Comparison of ENCODE assay signal across 8 cellular contexts in the genomic region with DNA sequence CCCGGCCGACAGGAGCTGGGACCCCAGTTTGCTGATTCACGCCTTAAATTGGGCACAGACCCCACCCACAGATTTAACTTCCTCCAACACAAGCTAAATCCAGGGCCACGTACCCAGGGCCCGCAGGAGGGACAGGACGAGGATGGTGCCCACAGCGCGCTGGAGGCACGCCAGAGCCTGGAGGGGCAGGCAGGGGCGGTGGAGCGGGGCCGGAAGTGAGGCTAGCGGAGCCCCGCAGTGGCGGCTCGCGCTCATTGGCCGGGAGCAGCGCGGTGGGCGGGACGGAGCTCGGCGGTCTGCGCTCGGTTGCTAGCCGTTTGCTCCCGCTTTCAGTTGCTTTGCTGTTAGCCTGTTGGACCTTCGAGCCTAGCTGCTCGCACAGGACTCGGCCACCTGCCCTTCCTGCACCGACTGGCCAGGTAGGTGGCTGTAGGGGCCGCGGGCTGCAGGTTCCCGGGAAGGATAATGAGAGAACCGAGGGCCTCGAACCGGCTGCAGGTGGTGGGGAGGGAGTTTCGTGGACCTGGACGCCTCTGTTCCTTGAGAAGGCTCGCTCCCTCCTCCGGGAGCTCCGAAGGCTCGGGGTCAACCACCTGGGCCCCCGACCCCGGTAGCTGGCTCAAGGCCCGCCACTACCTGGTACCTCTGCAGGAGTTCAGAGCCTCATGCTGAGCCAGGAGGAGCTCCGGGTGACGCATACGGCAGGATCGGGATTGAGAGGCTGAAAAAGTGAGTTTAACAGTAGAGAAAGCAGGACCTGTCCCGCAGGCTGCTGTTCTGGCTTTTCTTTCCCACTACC. TPM values are rescaled to one million over a fixed set of nuclear protein-coding genes. Genes with fewer than 3 reads are reported as not detected.
A peak's percentile ranks its signal among the peaks of the same experiment; 100 is the strongest.
DNase-seq lines count a peak whose midpoint lies in the region; ATAC-seq and TF ChIP-seq lines count a peak whose summit lies in the region.

A gene (plus strand): TSS at position 332 of the 799 bp plus-strand sequence. CDS start 8,212 bp downstream, outside the sequence.

- H3K4me3 Mint-ChIP-seq in activated T-helper 17 cell treated with anti-CD3 and anti-CD28 coated beads, Interleukin-2, amount 50 U/mL, for 72 hours, result peak within 1 kb of the TSS; percentile 81
- peak within 1 kb of the TSS; percentile 96 for H3K4me3 Mint-ChIP-seq in natural killer cell

- H3K27ac Mint-ChIP-seq in activated T-helper 17 cell treated with anti-CD3 and anti-CD28 coated beads, Interleukin-2, amount 50 U/mL, for 72 hours, result peak within 1 kb of the TSS; percentile 83
- H3K27ac Mint-ChIP-seq in natural killer cell, result peak within 1 kb of the TSS; percentile 93 to 96

- no peaks in the 10 kb centered on the region for H4K20me1 ChIP-seq in fibroblast of lung (ENCODE audit: control insufficient read depth, extremely low read depth, insufficient read depth, low read length)

- H3K27me3 Mint-ChIP-seq in activated T-helper 17 cell treated with anti-CD3 and anti-CD28 coated beads, Interleukin-2, amount 50 U/mL, for 72 hours, result no peaks in the 10 kb centered on the region
- no peaks in the 10 kb centered on the region for H3K27me3 Mint-ChIP-seq in natural killer cell (ENCODE audit: low read depth in 2 of 2)

- H3K79me2 ChIP-seq in fibroblast of lung (ENCODE audit: control insufficient read depth, insufficient read depth, low read length), result peaks cover 2% of the 10 kb centered on the region

- peak within 1 kb of the TSS; percentile 88 for H2AFZ ChIP-seq in fibroblast of lung (ENCODE audit: low read length)

- H3K27ac ChIP-seq in RWPE2 (ENCODE audit: poor library complexity, severe bottlenecking) (peak within 1 kb of the TSS; percentile 42), fibroblast of lung (ENCODE audit: insufficient read depth, low read length) (peak within 1 kb of the TSS; percentile 65)

- H3K27me3 ChIP-seq in RWPE2 (ENCODE audit: insufficient read depth, poor library complexity, severe bottlenecking) (no peaks in the 10 kb centered on the region), fibroblast of lung (ENCODE audit: control insufficient read depth, insufficient read depth, low read length) (no peaks in the 10 kb centered on the region)

- H3K36me3 ChIP-seq in RWPE2 (ENCODE audit: low read depth), result no peaks in the 10 kb centered on the region
- no peaks in the 10 kb centered on the region for H3K36me3 ChIP-seq in fibroblast of lung (ENCODE audit: control insufficient read depth, insufficient read depth, low read length)

- H3K4me1 Mint-ChIP-seq in activated T-helper 17 cell treated with anti-CD3 and anti-CD28 coated beads, Interleukin-2, amount 50 U/mL, for 72 hours, result peaks cover 18% of the 10 kb centered on the region
- peaks cover 24 to 36% of the 10 kb centered on the region in 2 donors for H3K4me1 Mint-ChIP-seq in natural killer cell

- peak within 1 kb of the TSS; percentile 88 for H3K4me2 ChIP-seq in fibroblast of lung (ENCODE audit: extremely low read depth, insufficient read depth, low read length)

- TF ChIP-seq CTCF in RWPE2 (IDR thresholded peaks at IDR 0.05; ENCODE audit: poor library complexity, severe bottlenecking), result no peak
- no peak for TF ChIP-seq CTCF in fibroblast of lung (conservative IDR thresholded peaks at IDR 0.05 in 1 of 2, IDR thresholded peaks at IDR 0.05 in 1 of 2; ENCODE audit: low read depth in 1 of 2, low read length in 2 of 2)
- no peak for TF ChIP-seq CTCF in natural killer cell (IDR thresholded peaks at IDR 0.05)

- no peaks in the 10 kb centered on the region for H3K4me1 ChIP-seq in RWPE2 (ENCODE audit: insufficient read depth, poor library complexity, severe bottlenecking)
- peaks cover 6% of the 10 kb centered on the region for H3K4me1 ChIP-seq in fibroblast of lung (ENCODE audit: control insufficient read depth, extremely low read depth, insufficient read depth, low read length)

- no peaks in the 10 kb centered on the region for H3K9me3 Mint-ChIP-seq in activated T-helper 17 cell treated with anti-CD3 and anti-CD28 coated beads, Interleukin-2, amount 50 U/mL, for 72 hours
- no peaks in the 10 kb centered on the region for H3K9me3 Mint-ChIP-seq in natural killer cell

- intact Hi-C loops in natural killer cell (cut with micrococcal nuclease), result loop anchor here (1.0 kb wide), 1 partner anchor 19 kb away; no protein-coding TSS in a partner anchor

- H3K36me3 Mint-ChIP-seq in activated T-helper 17 cell treated with anti-CD3 and anti-CD28 coated beads, Interleukin-2, amount 50 U/mL, for 72 hours (ENCODE audit: low read depth), result peaks cover 25% of the 10 kb centered on the region
- H3K36me3 Mint-ChIP-seq in natural killer cell, result no peaks in the 10 kb centered on the region

- peak within 1 kb of the TSS; percentile 53 for H3K9ac ChIP-seq in fibroblast of lung (ENCODE audit: insufficient read depth, low read length)

- ATAC-seq in GM21737 (IDR thresholded peaks at IDR 0.05; ENCODE audit: unreplicated experiment) (peak; percentile 81), RWPE2 (ENCODE audit: low read depth) (peak; percentile 96), natural killer cell (peak; percentile 96 to 98 (median 98))
- ATAC-seq in activated T-helper 17 cell treated with anti-CD3 and anti-CD28 coated beads, Interleukin-2, amount 50 U/mL, for 72 hours (replicated peaks), result peak; percentile 97

- DNase-seq in DMS79 treated with DMSO at 0.1 percent for 48 hours (lab: John Stamatoyannopoulos, UW) (peak; percentile 61), Kasumi-1 (lab: John Stamatoyannopoulos, UW) (peak; percentile 88 to 90), RWPE2 (ENCODE audit: low spot score) (peak; percentile 85), fibroblast of lung (ENCODE audit: low read depth in 2 of 2) (peak; percentile 74 to 78), natural killer cell (peak; percentile 91)
- DNase-seq in stimulated activated naive CD4-positive, alpha-beta T cell (lab: John Stamatoyannopoulos, UW), result peak; percentile 83 to 91 (median 86)

- peak within 1 kb of the TSS; percentile 98 for H3K4me3 ChIP-seq in RWPE2 (ENCODE audit: severe bottlenecking)
- H3K4me3 ChIP-seq in fibroblast of lung (replicated peaks in 1 of 4; ENCODE audit: control extremely low read depth in 1 of 4, insufficient read depth in 1 of 4, low read depth in 3 of 4, low read length in 4 of 4), result peak within 1 kb of the TSS; percentile 62 to 99 (median 78)

- H3K9me3 ChIP-seq in RWPE2 (ENCODE audit: severe bottlenecking) (no peaks in the 10 kb centered on the region), fibroblast of lung (ENCODE audit: control insufficient read depth, insufficient read depth, low read depth, low read length) (no peaks in the 10 kb centered on the region)

RNA-seq across cellular contexts. Expression of the gene that starts here (rescaled TPM):
- 10 to 100 TPM; 21.6 to 22.3 TPM for total RNA-seq in activated T-helper 17 cell treated with anti-CD3 and anti-CD28 coated beads, Interleukin-2, amount 50 U/mL, for 72 hours
- total RNA-seq in fibroblast of lung (9.2 and 13.7 TPM in 2 replicates), natural killer cell (10 to 100 TPM; 16.4 to 22.1 (median 16.7) TPM)
- 3.0 and 5.0 TPM in 2 replicates for polyA plus RNA-seq in fibroblast of lung
- polyA plus RNA-seq in fibroblast of lung (2012), result 3.0 and 4.8 TPM in 2 replicates
- polyA minus RNA-seq in fibroblast of lung (ENCODE audit: low replicate concordance), result 7.5 and 8.3 TPM in 2 replicates

Comparison
In these comparisons a context has a peak if more than half of its experiments do, and no peak if none do; other contexts are left out.
1. Peak in every context shown above with its lines: DNase-seq, ATAC-seq, H3K4me3 ChIP-seq and H3K27ac ChIP-seq.